In genomic region chr6:13419422-13419821, GRCh38 we compare ENCODE assay signal across 25 cellular contexts.
DNase-seq lines count a peak whose midpoint lies in the region; ATAC-seq and TF ChIP-seq lines count a peak whose summit lies in the region.
"Had no signal": no experiment of that assay in that cellular context is flagged by ENCODE, and none has a peak within 500 bp of the region (broad histone marks: within the 10 kb centered on the region; RNA-seq: fewer than 3 reads in every experiment).

No MANE protein-coding gene starts in this region.

- H3K18ac ChIP-seq in mesendoderm (ENCODE audit: low read length): no peak overlapping the region

- no peaks in the 10 kb centered on the region for H3K36me3 ChIP-seq in mesendoderm (ENCODE audit: control insufficient read depth, insufficient read depth, low read length)
- H3K36me3 ChIP-seq: upper lobe of right lung had no signal

- H3K4me3 Mint-ChIP-seq in activated CD8-positive, alpha-beta T cell treated with anti-CD3 and anti-CD28 coated beads, Interleukin-2, amount 10 ng/mL, durations not matched to agents 7 days and 5 days: no peak overlapping the region
- H3K4me3 Mint-ChIP-seq in activated CD8-positive, alpha-beta T cell treated with anti-CD3 and anti-CD28 coated beads for 36 hours: no peak overlapping the region
- H3K4me3 Mint-ChIP-seq in activated naive CD8-positive, alpha-beta T cell treated with anti-CD3 and anti-CD28 coated beads, Interleukin-2, amount 50 U/mL, for 24 hours: peak overlapping the region; percentile 4
- H3K4me3 Mint-ChIP-seq: activated CD4-positive, alpha-beta memory T cell treated with anti-CD3 and anti-CD28 coated beads, Interleukin-2, amount 10 ng/mL, durations not matched to agents 7 days and 5 days; activated naive CD4-positive, alpha-beta T cell treated with anti-CD3 and anti-CD28 coated beads, Interleukin-2, amount 10 ng/mL, durations not matched to agents 7 days and 5 days had no signal

- H4K8ac ChIP-seq in mesendoderm (ENCODE audit: low read depth, low read length): no peak overlapping the region

- CTCF ChIA-PET in activated CD8-positive, alpha-beta T cell treated with anti-CD3 and anti-CD28 coated beads, Interleukin-2, amount 10 ng/mL, durations not matched to agents 7 days and 5 days (lab: Charles Lee): interaction anchor here (1.5 kb wide), 1 partner anchor 34 kb away, joined by 3 read pairs; no protein-coding TSS in a partner anchor
- CTCF ChIA-PET in activated CD8-positive, alpha-beta T cell treated with anti-CD3 and anti-CD28 coated beads for 36 hours (lab: Charles Lee): no interaction called here

- no peaks in the 10 kb centered on the region for H3K79me2 ChIP-seq in mesendoderm (ENCODE audit: control insufficient read depth, insufficient read depth, low read length)
- H3K79me2 ChIP-seq: hepatocyte had no signal

- no peak for TF ChIP-seq CTCF in activated CD8-positive, alpha-beta T cell treated with anti-CD3 and anti-CD28 coated beads for 36 hours (IDR thresholded peaks at IDR 0.05)
- TF ChIP-seq CTCF in foreskin keratinocyte (conservative IDR thresholded peaks at IDR 0.05): no peak

- H3K4me2 ChIP-seq in mesendoderm (ENCODE audit: low read length): no peak overlapping the region
- H3K4me2 ChIP-seq: hepatocyte had no signal

- no peak overlapping the region for H3K27ac ChIP-seq in mesendoderm (ENCODE audit: low read depth, low read length)
- H3K27ac ChIP-seq in temporal lobe (ENCODE audit: low read depth, low read length): peak overlapping the region; percentile 72
- no peak overlapping the region for H3K27ac ChIP-seq in foreskin keratinocyte
- H3K27ac ChIP-seq: 22Rv1, hepatocyte, HL-60, upper lobe of right lung had no signal

- peak overlapping the region; percentile 35 for H3K56ac ChIP-seq in mesendoderm (ENCODE audit: low read length)

- H3K9me3 Mint-ChIP-seq in activated CD8-positive, alpha-beta T cell treated with anti-CD3 and anti-CD28 coated beads, Interleukin-2, amount 10 ng/mL, durations not matched to agents 7 days and 5 days (ENCODE audit: insufficient read depth): no peaks in the 10 kb centered on the region
- H3K9me3 Mint-ChIP-seq in activated CD8-positive, alpha-beta T cell treated with anti-CD3 and anti-CD28 coated beads for 36 hours: peaks cover 1% of the 10 kb centered on the region
- H3K9me3 Mint-ChIP-seq in activated naive CD8-positive, alpha-beta T cell treated with anti-CD3 and anti-CD28 coated beads, Interleukin-2, amount 50 U/mL, for 24 hours: peaks cover 6% of the 10 kb centered on the region
- peaks cover 5 to 7% of the 10 kb centered on the region in 2 donors for H3K9me3 Mint-ChIP-seq in activated naive CD4-positive, alpha-beta T cell treated with anti-CD3 and anti-CD28 coated beads, Interleukin-2, amount 50 U/mL, for 72 hours
- H3K9me3 Mint-ChIP-seq: activated CD4-positive, alpha-beta memory T cell treated with anti-CD3 and anti-CD28 coated beads, Interleukin-2, amount 10 ng/mL, durations not matched to agents 7 days and 5 days; activated naive CD4-positive, alpha-beta T cell treated with anti-CD3 and anti-CD28 coated beads, Interleukin-2, amount 10 ng/mL, durations not matched to agents 7 days and 5 days had no signal

- H2BK5ac ChIP-seq in mesendoderm (ENCODE audit: low read length): no peak overlapping the region

- H2BK120ac ChIP-seq in mesendoderm (ENCODE audit: low read depth, low read length): no peak overlapping the region

- H3K79me1 ChIP-seq in mesendoderm (ENCODE audit: low read length): peaks cover 2% of the 10 kb centered on the region

- peaks cover 23% of the 10 kb centered on the region for H3K4me1 Mint-ChIP-seq in activated CD8-positive, alpha-beta T cell treated with anti-CD3 and anti-CD28 coated beads, Interleukin-2, amount 10 ng/mL, durations not matched to agents 7 days and 5 days (ENCODE audit: low read depth)
- H3K4me1 Mint-ChIP-seq in activated CD8-positive, alpha-beta T cell treated with anti-CD3 and anti-CD28 coated beads for 36 hours (ENCODE audit: low read depth): peaks cover 34% of the 10 kb centered on the region
- H3K4me1 Mint-ChIP-seq in activated naive CD8-positive, alpha-beta T cell treated with anti-CD3 and anti-CD28 coated beads, Interleukin-2, amount 50 U/mL, for 24 hours: peaks cover 36% of the 10 kb centered on the region
- H3K4me1 Mint-ChIP-seq: activated CD4-positive, alpha-beta memory T cell treated with anti-CD3 and anti-CD28 coated beads, Interleukin-2, amount 10 ng/mL, durations not matched to agents 7 days and 5 days had no signal

- no peak overlapping the region for H2AK5ac ChIP-seq in mesendoderm (ENCODE audit: low read length)

- H4K5ac ChIP-seq in mesendoderm (ENCODE audit: low read length): no peak overlapping the region

- intact Hi-C loops in activated CD8-positive, alpha-beta T cell treated with anti-CD3 and anti-CD28 coated beads for 36 hours (cut with micrococcal nuclease): no loop called here

- no CpG with 5 or more reads among the region's 16 CpGs for WGBS in mesendoderm (ENCODE audit: extremely low coverage, insufficient coverage, low lambda C conversion rate)

- peak overlapping the region; percentile 6 for H3K27ac Mint-ChIP-seq in activated CD8-positive, alpha-beta T cell treated with anti-CD3 and anti-CD28 coated beads, Interleukin-2, amount 10 ng/mL, durations not matched to agents 7 days and 5 days
- H3K27ac Mint-ChIP-seq in activated CD8-positive, alpha-beta T cell treated with anti-CD3 and anti-CD28 coated beads for 36 hours: no peak overlapping the region
- no peak overlapping the region for H3K27ac Mint-ChIP-seq in activated naive CD8-positive, alpha-beta T cell treated with anti-CD3 and anti-CD28 coated beads, Interleukin-2, amount 50 U/mL, for 24 hours
- H3K27ac Mint-ChIP-seq in activated naive CD4-positive, alpha-beta T cell treated with anti-CD3 and anti-CD28 coated beads, Interleukin-2, amount 50 U/mL, for 72 hours: no peak overlapping the region
- H3K27ac Mint-ChIP-seq: activated CD4-positive, alpha-beta memory T cell treated with anti-CD3 and anti-CD28 coated beads, Interleukin-2, amount 10 ng/mL, durations not matched to agents 7 days and 5 days; activated naive CD4-positive, alpha-beta T cell treated with anti-CD3 and anti-CD28 coated beads, Interleukin-2, amount 10 ng/mL, durations not matched to agents 7 days and 5 days had no signal

- POLR2A ChIA-PET in activated CD8-positive, alpha-beta T cell treated with anti-CD3 and anti-CD28 coated beads, Interleukin-2, amount 10 ng/mL, durations not matched to agents 7 days and 5 days (lab: Charles Lee): no interaction called here
- POLR2A ChIA-PET in activated CD8-positive, alpha-beta T cell treated with anti-CD3 and anti-CD28 coated beads for 36 hours (lab: Charles Lee): no interaction called here

- no peak for DNase-seq in activated CD8-positive, alpha-beta T cell treated with anti-CD3 and anti-CD28 coated beads, Interleukin-2, amount 10 ng/mL, durations not matched to agents 7 days and 5 days
- DNase-seq in activated CD8-positive, alpha-beta T cell treated with anti-CD3 and anti-CD28 coated beads for 36 hours: no peak
- no peak for DNase-seq in activated naive CD8-positive, alpha-beta T cell treated with anti-CD3 and anti-CD28 coated beads, Interleukin-2, amount 50 U/mL, for 24 hours
- DNase-seq in mesendoderm (no peak), foreskin keratinocyte (no peak), nucleus accumbens (lab: John Stamatoyannopoulos, UW) (no peak)
- DNase-seq in activated naive CD4-positive, alpha-beta T cell treated with anti-CD3 and anti-CD28 coated beads, Interleukin-2, amount 50 U/mL, for 72 hours (ENCODE audit: low spot score in 2 of 2): no peak
- DNase-seq: activated CD4-positive, alpha-beta memory T cell treated with anti-CD3 and anti-CD28 coated beads, Interleukin-2, amount 10 ng/mL, durations not matched to agents 7 days and 5 days; activated naive CD4-positive, alpha-beta T cell treated with anti-CD3 and anti-CD28 coated beads, Interleukin-2, amount 10 ng/mL, durations not matched to agents 7 days and 5 days; activated T-cell treated with anti-CD3 and anti-CD28 coated beads, Interleukin-2, amount 50 U/mL, for 1 hour; AML-193; EL; IMR-90; NCI-H2081 treated with DMSO at 0.1 percent for 48 hours; NCI-H510A; NK-92 treated with Interleukin-12 subunit alpha and Interleukin-12 subunit beta, amount 100 ng/mL, for 24 hours; T1000; upper lobe of right lung had no signal

- H2BK15ac ChIP-seq in mesendoderm (replicated peaks; ENCODE audit: low read depth): no peak overlapping the region

- ATAC-seq in activated CD8-positive, alpha-beta T cell treated with anti-CD3 and anti-CD28 coated beads, Interleukin-2, amount 10 ng/mL, durations not matched to agents 7 days and 5 days: no peak
- ATAC-seq in activated CD8-positive, alpha-beta T cell treated with anti-CD3 and anti-CD28 coated beads for 36 hours: no peak
- ATAC-seq in activated naive CD8-positive, alpha-beta T cell treated with anti-CD3 and anti-CD28 coated beads, Interleukin-2, amount 50 U/mL, for 24 hours: no peak
- no peak for ATAC-seq in foreskin keratinocyte
- no peak for ATAC-seq in activated naive CD4-positive, alpha-beta T cell treated with anti-CD3 and anti-CD28 coated beads, Interleukin-2, amount 50 U/mL, for 72 hours
- ATAC-seq: upper lobe of right lung had no signal

- peaks cover 2% of the 10 kb centered on the region for H3K27me3 Mint-ChIP-seq in activated CD8-positive, alpha-beta T cell treated with anti-CD3 and anti-CD28 coated beads, Interleukin-2, amount 10 ng/mL, durations not matched to agents 7 days and 5 days (ENCODE audit: low read depth)
- no peaks in the 10 kb centered on the region for H3K27me3 Mint-ChIP-seq in activated CD8-positive, alpha-beta T cell treated with anti-CD3 and anti-CD28 coated beads for 36 hours
- no peaks in the 10 kb centered on the region for H3K27me3 Mint-ChIP-seq in activated naive CD8-positive, alpha-beta T cell treated with anti-CD3 and anti-CD28 coated beads, Interleukin-2, amount 50 U/mL, for 24 hours

- no peak overlapping the region for H3K9ac ChIP-seq in mesendoderm (ENCODE audit: low read length)
- H3K9ac ChIP-seq: parathyroid adenoma had no signal

- H3K27me3 ChIP-seq in mesendoderm (ENCODE audit: insufficient read depth, low read length, poor library complexity): no peaks in the 10 kb centered on the region
- H3K27me3 ChIP-seq in foreskin keratinocyte: no peaks in the 10 kb centered on the region
- H3K27me3 ChIP-seq: body of pancreas, hepatocyte, upper lobe of right lung had no signal

- no peak overlapping the region for H3K4me3 ChIP-seq in mesendoderm (ENCODE audit: low read length)
- H3K4me3 ChIP-seq: body of pancreas, hepatocyte, lung, upper lobe of right lung had no signal

- H3K36me3 Mint-ChIP-seq in activated CD8-positive, alpha-beta T cell treated with anti-CD3 and anti-CD28 coated beads, Interleukin-2, amount 10 ng/mL, durations not matched to agents 7 days and 5 days (ENCODE audit: low read depth): peaks cover 10% of the 10 kb centered on the region
- H3K36me3 Mint-ChIP-seq in activated CD8-positive, alpha-beta T cell treated with anti-CD3 and anti-CD28 coated beads for 36 hours (ENCODE audit: low read depth): peaks cover 17% of the 10 kb centered on the region
- peaks cover 26% of the 10 kb centered on the region for H3K36me3 Mint-ChIP-seq in activated naive CD8-positive, alpha-beta T cell treated with anti-CD3 and anti-CD28 coated beads, Interleukin-2, amount 50 U/mL, for 24 hours (ENCODE audit: low read depth)
- H3K36me3 Mint-ChIP-seq in activated naive CD4-positive, alpha-beta T cell treated with anti-CD3 and anti-CD28 coated beads, Interleukin-2, amount 50 U/mL, for 72 hours: peaks cover 5 to 20% of the 10 kb centered on the region in 2 donors
- H3K36me3 Mint-ChIP-seq: activated naive CD4-positive, alpha-beta T cell treated with anti-CD3 and anti-CD28 coated beads, Interleukin-2, amount 10 ng/mL, durations not matched to agents 7 days and 5 days had no signal

- H3K4me1 ChIP-seq in mesendoderm (ENCODE audit: control insufficient read depth, low read depth, low read length): peaks cover 11% of the 10 kb centered on the region
- no peaks in the 10 kb centered on the region for H3K4me1 ChIP-seq in foreskin keratinocyte

- H3K4ac ChIP-seq in mesendoderm (ENCODE audit: low read depth, low read length): no peak overlapping the region

- H3K23ac ChIP-seq in mesendoderm (ENCODE audit: low read length): peak overlapping the region; percentile 81
